In genomic region chr19:41578886-41579285, GRCh38 we compare ENCODE assay signal across 20 cellular contexts. TPM values are rescaled to one million over a fixed set of nuclear protein-coding genes. Genes with fewer than 3 reads are reported as not detected.
A peak's percentile ranks its signal among the peaks of the same experiment; 100 is the strongest.
DNase-seq lines count a peak whose midpoint lies in the region; ATAC-seq and TF ChIP-seq lines count a peak whose summit lies in the region.
"Had no signal": no experiment of that assay in that cellular context is flagged by ENCODE, and none has a peak within 500 bp of the region (broad histone marks: within the 10 kb centered on the region; RNA-seq: fewer than 3 reads in every experiment).

No MANE protein-coding gene starts in this region.

- no peaks in the 10 kb centered on the region for H3K27me3 Mint-ChIP-seq in activated CD8-positive, alpha-beta memory T cell treated with anti-CD3 and anti-CD28 coated beads, Interleukin-2, amount 10 ng/mL, durations not matched to agents 7 days and 5 days
- H3K27me3 Mint-ChIP-seq in endothelial cell (ENCODE audit: unreplicated experiment) = peaks cover 10% of the 10 kb centered on the region
- H3K27me3 Mint-ChIP-seq: B cell; CD4-positive, alpha-beta T cell had no signal

- peaks cover 54% of the 10 kb centered on the region for H3K36me3 Mint-ChIP-seq in activated CD8-positive, alpha-beta memory T cell treated with anti-CD3 and anti-CD28 coated beads, Interleukin-2, amount 10 ng/mL, durations not matched to agents 7 days and 5 days
- H3K36me3 Mint-ChIP-seq in endothelial cell (ENCODE audit: low read depth, unreplicated experiment) = peaks cover 88% of the 10 kb centered on the region

- H3K9me3 Mint-ChIP-seq in activated CD8-positive, alpha-beta memory T cell treated with anti-CD3 and anti-CD28 coated beads, Interleukin-2, amount 10 ng/mL, durations not matched to agents 7 days and 5 days (ENCODE audit: low read depth) = peaks cover 14% of the 10 kb centered on the region
- H3K9me3 Mint-ChIP-seq in endothelial cell (ENCODE audit: unreplicated experiment) = peaks cover 39% of the 10 kb centered on the region

- peak overlapping the region; percentile 97 for H3K27ac ChIP-seq in neutrophil
- H3K27ac ChIP-seq: 22Rv1; A549; BLaER1 treated with 17β-estradiol and CSF1 and Interleukin-3, amounts not matched to agents 10 nM and 100 nM; C4-2B had no signal

- H3K4me1 ChIP-seq in neutrophil (ENCODE audit: control insufficient read depth in 1 of 2, insufficient read depth in 1 of 2, low read depth in 1 of 2, low read length in 1 of 2) = peaks cover 57 to 74% of the 10 kb centered on the region in 2 experiments
- H3K4me1 ChIP-seq: A549, Caco-2 had no signal

- ATAC-seq in activated CD8-positive, alpha-beta memory T cell treated with anti-CD3 and anti-CD28 coated beads, Interleukin-2, amount 10 ng/mL, durations not matched to agents 7 days and 5 days = no peak
- ATAC-seq in GM19395 (IDR thresholded peaks at IDR 0.05; ENCODE audit: unreplicated experiment) = no peak
- ATAC-seq: A549; CD8-positive, alpha-beta T cell had no signal

- H3K36me3 ChIP-seq in neutrophil = peaks cover 44% of the 10 kb centered on the region

- DNase-seq in activated CD8-positive, alpha-beta memory T cell treated with anti-CD3 and anti-CD28 coated beads, Interleukin-2, amount 10 ng/mL, durations not matched to agents 7 days and 5 days = peak; percentile 22
- DNase-seq in activated CD8-positive, alpha-beta memory T cell treated with anti-CD3 and anti-CD28 coated beads for 24 hours = no peak
- DNase-seq in endothelial cell (ENCODE audit: low spot score) = no peak
- no peak for DNase-seq in epidermal melanocyte (ENCODE audit: insufficient read length, low spot score)
- no peak for DNase-seq in activated naive CD4-positive, alpha-beta T cell treated with Interleukin-2 at 50 U/mL for 16 hours
- DNase-seq: AML-193; Caco-2; Calu3; CD4-positive, alpha-beta T cell; CD8-positive, alpha-beta T cell; DMS79 treated with DMSO at 0.1 percent for 48 hours; GF-D8 had no signal

- H3K27ac Mint-ChIP-seq in activated CD8-positive, alpha-beta memory T cell treated with anti-CD3 and anti-CD28 coated beads, Interleukin-2, amount 10 ng/mL, durations not matched to agents 7 days and 5 days = no peak overlapping the region
- H3K27ac Mint-ChIP-seq in endothelial cell (ENCODE audit: unreplicated experiment) = no peak overlapping the region
- H3K27ac Mint-ChIP-seq: B cell; CD4-positive, alpha-beta T cell; CD8-positive, alpha-beta T cell had no signal

- no peaks in the 10 kb centered on the region for H3K9me3 ChIP-seq in neutrophil

- peak overlapping the region; percentile 70 to 73 for H3K4me3 ChIP-seq in neutrophil (ENCODE audit: low read depth in 1 of 2, low read length in 1 of 2)
- H3K4me3 ChIP-seq: A549 had no signal

- H3K4me3 Mint-ChIP-seq in activated CD8-positive, alpha-beta memory T cell treated with anti-CD3 and anti-CD28 coated beads, Interleukin-2, amount 10 ng/mL, durations not matched to agents 7 days and 5 days = no peak overlapping the region
- H3K4me3 Mint-ChIP-seq in endothelial cell (ENCODE audit: unreplicated experiment) = peak overlapping the region; percentile 37
- H3K4me3 Mint-ChIP-seq: B cell; CD4-positive, alpha-beta T cell; CD8-positive, alpha-beta T cell had no signal

- TF ChIP-seq CTCF in endothelial cell (IDR thresholded peaks at IDR 0.05; ENCODE audit: unreplicated experiment) (no peak), neutrophil (IDR thresholded peaks at IDR 0.05) (no peak)

- CTCF ChIA-PET in activated CD8-positive, alpha-beta memory T cell treated with anti-CD3 and anti-CD28 coated beads, Interleukin-2, amount 10 ng/mL, durations not matched to agents 7 days and 5 days (lab: Charles Lee) = interaction anchor here (1.0 to 4.9 kb wide), 4 partner anchors 17 to 228 kb away, joined by 3 to 28 read pairs (median 4); no protein-coding TSS in a partner anchor

- H3K27me3 ChIP-seq in neutrophil = no peaks in the 10 kb centered on the region
- H3K27me3 ChIP-seq: BLaER1 treated with 17β-estradiol and CSF1 and Interleukin-3, amounts not matched to agents 10 nM and 100 nM had no signal

- H3K4me1 Mint-ChIP-seq in activated CD8-positive, alpha-beta memory T cell treated with anti-CD3 and anti-CD28 coated beads, Interleukin-2, amount 10 ng/mL, durations not matched to agents 7 days and 5 days = peaks cover 20% of the 10 kb centered on the region
- H3K4me1 Mint-ChIP-seq in endothelial cell (ENCODE audit: unreplicated experiment) = peaks cover 13% of the 10 kb centered on the region

RNA-seq across cellular contexts. Expression of gene CEACAM21, which starts 2.9 kb away (rescaled TPM):
- 10 to 100 TPM; 54.6 to 57.1 TPM for total RNA-seq in activated CD8-positive, alpha-beta memory T cell treated with anti-CD3 and anti-CD28 coated beads, Interleukin-2, amount 10 ng/mL, durations not matched to agents 7 days and 5 days
- total RNA-seq in endothelial cell (ENCODE audit: unreplicated experiment) = 74.1 TPM
- total RNA-seq: A172, Caco-2, Calu3 had no signal

RNA-seq across cellular contexts. Expression of gene CEACAM4, which starts 48.0 kb away (rescaled TPM):
- not detected for total RNA-seq in activated CD8-positive, alpha-beta memory T cell treated with anti-CD3 and anti-CD28 coated beads, Interleukin-2, amount 10 ng/mL, durations not matched to agents 7 days and 5 days
- not detected for total RNA-seq in endothelial cell (ENCODE audit: unreplicated experiment)
- total RNA-seq: A172; B cell; Caco-2; Calu3; CD8-positive, alpha-beta T cell had no signal
